ENCODE assay signal across 31 cellular contexts in the genomic region with DNA sequence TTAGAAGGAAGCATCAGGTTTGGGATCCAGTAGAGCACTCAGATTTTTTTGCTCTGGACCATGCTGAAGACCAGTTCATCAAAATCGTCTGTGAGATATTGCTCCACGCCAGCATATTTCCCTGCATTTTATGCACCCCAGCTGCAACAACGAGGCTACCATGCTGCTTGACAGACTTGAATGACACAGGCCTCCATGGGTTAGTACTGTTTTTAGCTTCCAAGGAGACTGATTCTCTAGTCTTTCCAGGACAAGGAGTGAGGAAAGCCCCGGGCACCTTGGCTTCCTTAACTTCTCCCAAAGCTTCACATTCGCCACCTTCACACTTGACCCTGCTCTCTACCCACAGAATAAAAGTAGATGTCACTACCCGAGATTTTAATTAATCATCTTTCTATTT. TPM values are rescaled to one million over a fixed set of nuclear protein-coding genes. Genes with fewer than 3 reads are reported as not detected.
"Had no signal": no experiment of that assay in that cellular context is flagged by ENCODE, and none has a peak within 500 bp of the region (broad histone marks: within the 10 kb centered on the region; RNA-seq: fewer than 3 reads in every experiment).

No MANE protein-coding gene starts in this region.

- H3K4me3 Mint-ChIP-seq: stimulated activated effector memory CD8-positive, alpha-beta T cell treated with anti-CD3 and anti-CD28 coated beads, Interleukin-12 subunit alpha, Interleukin-12 subunit beta, amount 100 ng/mL, for 72 hours; stimulated activated memory B cell treated with anti-CD40 and anti-IgM and Interleukin-4, amounts not matched to agents 10 μg/mL and 1 μg/mL and 100 μg/mL, for 72 hours; stimulated activated naive B cell treated with anti-CD40 and anti-IgM and Interleukin-4, amounts not matched to agents 10 μg/mL and 1 μg/mL and 100 μg/mL, for 72 hours; stimulated activated naive CD8-positive, alpha-beta T cell treated with anti-CD3 and anti-CD28 coated beads, Interleukin-15, amount 100 ng/mL, for 72 hours; stimulated activated naive CD8-positive, alpha-beta T cell treated with anti-CD3 and anti-CD28 coated beads, Interleukin-15, Interleukin-2, amounts not matched to agents 100 ng/mL and 50 ng/mL, for 24 hours; type B pancreatic cell had no signal

- H3K4me1 Mint-ChIP-seq: stimulated activated effector memory CD8-positive, alpha-beta T cell treated with anti-CD3 and anti-CD28 coated beads, Interleukin-12 subunit alpha, Interleukin-12 subunit beta, amount 100 ng/mL, for 72 hours; stimulated activated memory B cell treated with anti-CD40 and anti-IgM and Interleukin-4, amounts not matched to agents 10 μg/mL and 1 μg/mL and 100 μg/mL, for 72 hours; stimulated activated naive B cell treated with anti-CD40 and anti-IgM and Interleukin-4, amounts not matched to agents 10 μg/mL and 1 μg/mL and 100 μg/mL, for 72 hours; stimulated activated naive CD8-positive, alpha-beta T cell treated with anti-CD3 and anti-CD28 coated beads, Interleukin-15, amount 100 ng/mL, for 72 hours had no signal

- H3K27me3 Mint-ChIP-seq: type B pancreatic cell had no signal

- H3K36me3 ChIP-seq: stomach, suprapubic skin, thoracic aorta, thyroid gland, tibial artery, tibial nerve, transverse colon, upper lobe of left lung, upper lobe of right lung, uterus, vagina had no signal

- H3K4me3 ChIP-seq: stomach, suprapubic skin, testis, thoracic aorta, thyroid gland, tibial artery, tibial nerve, transverse colon, upper lobe of left lung, upper lobe of right lung, uterus, vagina had no signal

- H3K27ac Mint-ChIP-seq: stimulated activated effector memory CD8-positive, alpha-beta T cell treated with anti-CD3 and anti-CD28 coated beads, Interleukin-12 subunit alpha, Interleukin-12 subunit beta, amount 100 ng/mL, for 72 hours; stimulated activated memory B cell treated with anti-CD40 and anti-IgM and Interleukin-4, amounts not matched to agents 10 μg/mL and 1 μg/mL and 100 μg/mL, for 72 hours; stimulated activated naive B cell treated with anti-CD40 and anti-IgM and Interleukin-4, amounts not matched to agents 10 μg/mL and 1 μg/mL and 100 μg/mL, for 72 hours; stimulated activated naive CD8-positive, alpha-beta T cell treated with anti-CD3 and anti-CD28 coated beads, Interleukin-15, amount 100 ng/mL, for 72 hours; stimulated activated naive CD8-positive, alpha-beta T cell treated with anti-CD3 and anti-CD28 coated beads, Interleukin-15, Interleukin-2, amounts not matched to agents 100 ng/mL and 50 ng/mL, for 24 hours; type B pancreatic cell had no signal

- H3K4me1 ChIP-seq: stomach, suprapubic skin, testis, thyroid gland, tibial artery, tibial nerve, transverse colon, upper lobe of left lung, upper lobe of right lung, uterus, vagina had no signal

- H3K27ac ChIP-seq: stomach, suprapubic skin, testis, thoracic aorta, thyroid gland, tibial artery, tibial nerve, transverse colon, upper lobe of left lung, upper lobe of right lung, uterus, vagina had no signal

- H3K36me3 Mint-ChIP-seq: stimulated activated effector memory CD8-positive, alpha-beta T cell treated with anti-CD3 and anti-CD28 coated beads, Interleukin-12 subunit alpha, Interleukin-12 subunit beta, amount 100 ng/mL, for 72 hours; stimulated activated memory B cell treated with anti-CD40 and anti-IgM and Interleukin-4, amounts not matched to agents 10 μg/mL and 1 μg/mL and 100 μg/mL, for 72 hours; stimulated activated naive B cell treated with anti-CD40 and anti-IgM and Interleukin-4, amounts not matched to agents 10 μg/mL and 1 μg/mL and 100 μg/mL, for 72 hours; type B pancreatic cell had no signal

- DNase-seq: stimulated activated CD4-positive, alpha-beta T cell treated with anti-CD3 and anti-CD28 coated beads, Interleukin-2, amount 100 ng/mL, for 48 hours; stimulated activated CD4-positive, alpha-beta T cell treated with anti-CD3 and anti-CD28 coated beads, Interleukin-4, amount 100 ng/mL, for 1 hour; stimulated activated CD4-positive, alpha-beta T cell treated with anti-CD3 and anti-CD28 coated beads, Interleukin-4, amount 100 ng/mL, for 24 hours; stimulated activated CD4-positive, alpha-beta T cell treated with anti-CD3 and anti-CD28 coated beads, Interleukin-4, amount 100 ng/mL, for 4 hours; stimulated activated CD8-positive, alpha-beta memory T cell treated with anti-CD3 and anti-CD28 coated beads, Interleukin-4, amount 100 ng/mL, for 48 hours; stimulated activated naive B cell treated with anti-CD40 and anti-IgM and Interleukin-4, amounts not matched to agents 10 μg/mL and 1 μg/mL and 100 μg/mL, for 72 hours; stimulated activated naive CD4-positive, alpha-beta T cell; stimulated activated naive CD4-positive, alpha-beta T cell treated with Interleukin-2 at 50 U/mL for 16 hours; stimulated activated naive CD8-positive, alpha-beta T cell treated with anti-CD3 and anti-CD28 coated beads, Interleukin-15, amount 100 ng/mL, for 72 hours; stimulated activated naive CD8-positive, alpha-beta T cell treated with anti-CD3 and anti-CD28 coated beads, Interleukin-15, Interleukin-2, amounts not matched to agents 100 U/mL and 50 U/mL, for 24 hours; stomach; substantia nigra; testis; thyroid gland; tibial artery; transverse colon; trophoblast cell; upper lobe of left lung; upper lobe of right lung; uterus had no signal

- H3K9me3 ChIP-seq: suprapubic skin, testis, thoracic aorta, thyroid gland, tibial artery, transverse colon, upper lobe of left lung, upper lobe of right lung, uterus, vagina had no signal

- H3K9me3 Mint-ChIP-seq: type B pancreatic cell had no signal

- H3K27me3 ChIP-seq: suprapubic skin, testis, thyroid gland, tibial artery, tibial nerve, upper lobe of left lung, upper lobe of right lung, uterus, vagina had no signal

RNA-seq across cellular contexts. Expression of a gene that starts 17.5 kb away (rescaled TPM):
- total RNA-seq: stomach, suprapubic skin, temporal lobe, thoracic aorta, tibial nerve, transverse colon, upper lobe of left lung, upper lobe of right lung, ureter, urinary bladder, uterus, vagina had no signal
- polyA plus RNA-seq: stomach, urinary bladder had no signal
